ENCODE assay signal across 21 cellular contexts in the genomic region with DNA sequence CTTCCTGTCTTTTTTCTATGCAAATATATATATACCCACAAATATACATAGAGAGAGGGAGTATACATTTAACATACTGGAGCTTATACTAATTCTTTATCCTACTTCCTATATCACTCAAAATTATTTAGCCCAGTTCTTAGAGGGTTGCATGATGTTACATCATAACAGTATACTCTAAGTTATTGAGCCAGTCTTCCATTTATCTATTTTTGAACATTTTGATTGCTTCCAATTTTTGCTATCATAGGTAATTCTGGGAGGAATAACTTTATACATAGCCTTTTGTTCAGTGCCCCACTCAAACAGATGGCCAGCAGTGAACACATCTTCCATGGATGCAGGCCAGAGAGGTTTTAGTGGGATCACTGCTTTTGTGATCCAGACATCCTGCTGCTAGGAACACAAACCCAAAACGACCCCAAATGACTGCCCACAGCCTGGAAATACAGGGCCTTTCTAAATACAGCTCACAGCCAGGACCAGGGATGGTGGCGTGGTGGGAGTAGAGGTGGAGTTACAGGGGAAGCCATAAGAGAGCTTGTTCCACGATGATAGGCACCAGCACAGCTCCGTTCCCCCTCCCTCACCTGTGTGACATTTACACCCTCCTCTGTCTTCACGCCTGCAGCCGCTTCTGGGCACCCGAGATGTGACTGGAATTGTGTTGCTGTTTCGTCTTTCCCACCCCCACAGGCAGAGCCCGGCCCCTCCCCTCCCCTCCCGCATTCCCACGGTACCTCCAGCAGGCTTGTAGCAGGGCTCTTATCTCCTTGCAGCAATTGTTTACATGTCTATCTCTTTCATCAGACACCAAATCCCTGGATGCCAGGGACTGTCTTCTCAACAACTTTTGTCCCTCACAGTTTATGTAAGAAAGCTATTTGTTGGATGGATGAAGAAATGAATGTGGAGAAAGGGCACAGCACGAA. TPM values are rescaled to one million over a fixed set of nuclear protein-coding genes. Genes with fewer than 3 reads are reported as not detected.
DNase-seq lines count a peak whose midpoint lies in the region; ATAC-seq and TF ChIP-seq lines count a peak whose summit lies in the region.
"Had no signal": no experiment of that assay in that cellular context is flagged by ENCODE, and none has a peak within 500 bp of the region (broad histone marks: within the 10 kb centered on the region; RNA-seq: fewer than 3 reads in every experiment).

No MANE protein-coding gene starts in this region.

- no peak overlapping the region for H3K4me3 ChIP-seq in trophoblast cell (ENCODE audit: low read depth, low read length)
- H3K4me3 ChIP-seq: cardiac muscle cell, esophagus squamous epithelium, MG63, PC-9, transverse colon had no signal

- H2AK5ac ChIP-seq in trophoblast cell (ENCODE audit: low read length) = no peak overlapping the region

- no peak overlapping the region for H3K4ac ChIP-seq in trophoblast cell (ENCODE audit: low read depth, low read length)

- H3K14ac ChIP-seq in trophoblast cell (ENCODE audit: low read length) = no peak overlapping the region

- H3K4me1 Mint-ChIP-seq in WTC11 = peaks cover 20% of the 10 kb centered on the region
- H3K4me1 Mint-ChIP-seq: activated B cell treated with CpG ODN at 0.5 μM for 24 hours had no signal

- H3K36me3 ChIP-seq in trophoblast cell (ENCODE audit: control insufficient read depth in 1 of 2, insufficient read depth in 2 of 2, low read length in 2 of 2) = no peaks in the 10 kb centered on the region
- H3K36me3 ChIP-seq: cardiac muscle cell had no signal

- no peak overlapping the region for H2BK120ac ChIP-seq in trophoblast cell (ENCODE audit: insufficient read depth, low read length, poor library complexity)

- CTCF ChIA-PET in WTC11 (lab: Charles Lee) = interaction anchor here (1.1 to 2.7 kb wide), 2 partner anchors 12 to 48 kb away, joined by 4 to 20 read pairs; no protein-coding TSS in a partner anchor

- no peak overlapping the region for H3K27ac ChIP-seq in trophoblast cell (ENCODE audit: low read depth, low read length)
- H3K27ac ChIP-seq: 22Rv1, cardiac muscle cell, esophagus squamous epithelium, PC-9, transverse colon had no signal

- H4K91ac ChIP-seq in trophoblast cell (ENCODE audit: low read depth, low read length) = no peak overlapping the region

- ATAC-seq in WTC11 (peak; percentile 25), GM18868 (IDR thresholded peaks at IDR 0.05; ENCODE audit: unreplicated experiment) (no peak)
- ATAC-seq: activated CD8-positive, alpha-beta T cell treated with anti-CD3 and anti-CD28 coated beads for 36 hours; right cardiac atrium had no signal

- no peak overlapping the region for H3K23ac ChIP-seq in trophoblast cell (ENCODE audit: low read length)

- no peaks in the 10 kb centered on the region for H3K9me3 Mint-ChIP-seq in WTC11
- H3K9me3 Mint-ChIP-seq: activated B cell treated with CpG ODN at 0.5 μM for 24 hours; activated CD8-positive, alpha-beta T cell treated with anti-CD3 and anti-CD28 coated beads for 36 hours had no signal

- H3K4me3 Mint-ChIP-seq in WTC11 = no peak overlapping the region
- H3K4me3 Mint-ChIP-seq: activated B cell treated with CpG ODN at 0.5 μM for 24 hours; activated CD8-positive, alpha-beta T cell treated with anti-CD3 and anti-CD28 coated beads for 36 hours had no signal

- peaks cover 2% of the 10 kb centered on the region; the same call in 1 of the 2 replicates for H3K27me3 Mint-ChIP-seq in WTC11 (ENCODE audit: low read depth)
- H3K27me3 Mint-ChIP-seq: activated B cell treated with CpG ODN at 0.5 μM for 24 hours; activated CD8-positive, alpha-beta T cell treated with anti-CD3 and anti-CD28 coated beads for 36 hours had no signal

- H3K79me1 ChIP-seq in trophoblast cell (ENCODE audit: low read length) = no peaks in the 10 kb centered on the region

- H4K8ac ChIP-seq in trophoblast cell (ENCODE audit: low read depth, low read length) = no peak overlapping the region

- H3K4me2 ChIP-seq in trophoblast cell (ENCODE audit: low read length) = no peak overlapping the region
- H3K4me2 ChIP-seq: PC-9 had no signal

- H3K27me3 ChIP-seq in trophoblast cell (ENCODE audit: insufficient read depth, low read length) = no peaks in the 10 kb centered on the region
- H3K27me3 ChIP-seq: cardiac muscle cell, esophagus squamous epithelium, MG63, transverse colon had no signal

- peak; percentile 2 for DNase-seq in NCI-H2227 (lab: John Stamatoyannopoulos, UW; ENCODE audit: unreplicated experiment)
- DNase-seq in NCI-H2227 treated with DMSO at 0.1 percent for 48 hours (lab: John Stamatoyannopoulos, UW) = no peak
- DNase-seq in WTC11 (ENCODE audit: low spot score) = no peak
- peak; percentile 65 for DNase-seq in iris pigment epithelial cell (ENCODE audit: low read depth)
- peak; percentile 61 to 82 for DNase-seq in trophoblast cell
- DNase-seq in NOMO-1 treated with DMSO at 0.1 percent for 48 hours (lab: John Stamatoyannopoulos, UW; ENCODE audit: unreplicated experiment) = no peak
- no peak for DNase-seq in central memory CD4-positive, alpha-beta T cell
- DNase-seq: activated B cell treated with CpG ODN at 0.5 μM for 24 hours; activated CD8-positive, alpha-beta T cell treated with anti-CD3 and anti-CD28 coated beads for 36 hours; EL; esophagus squamous epithelium; MG63; NCI-H1436 treated with DMSO at 0.1 percent for 48 hours; NCI-H82; PC-9; right cardiac atrium; stimulated activated naive CD4-positive, alpha-beta T cell; transverse colon had no signal

- no peak overlapping the region for H3K27ac Mint-ChIP-seq in WTC11
- H3K27ac Mint-ChIP-seq: activated B cell treated with CpG ODN at 0.5 μM for 24 hours had no signal

- H3K18ac ChIP-seq in trophoblast cell (ENCODE audit: low read length) = no peak overlapping the region

- no peaks in the 10 kb centered on the region for H3K79me2 ChIP-seq in trophoblast cell (ENCODE audit: control insufficient read depth, insufficient read depth, low read length, poor library complexity)

- H3K9ac ChIP-seq in trophoblast cell (ENCODE audit: low read length) = no peak overlapping the region

- peaks cover 2% of the 10 kb centered on the region for H3K9me3 ChIP-seq in trophoblast cell (ENCODE audit: insufficient read depth, low read depth, low read length)
- H3K9me3 ChIP-seq: esophagus squamous epithelium, MG63, transverse colon had no signal

- H2BK5ac ChIP-seq in trophoblast cell (ENCODE audit: low read depth, low read length, poor library complexity) = no peak overlapping the region

- WGBS in trophoblast cell (ENCODE audit: extremely low coverage, insufficient coverage, insufficient read length) = no CpG with 5 or more reads among the region's 12 CpGs

- peaks cover 0 to 3% of the 10 kb centered on the region in 2 experiments for H3K4me1 ChIP-seq in trophoblast cell (ENCODE audit: control insufficient read depth in 1 of 2, insufficient read depth in 2 of 2, low read length in 2 of 2)
- H3K4me1 ChIP-seq: transverse colon had no signal

- H2BK12ac ChIP-seq in trophoblast cell (ENCODE audit: low read length) = no peak overlapping the region

- no peaks in the 10 kb centered on the region for H3K36me3 Mint-ChIP-seq in WTC11

- no peak overlapping the region for H2AFZ ChIP-seq in trophoblast cell (ENCODE audit: insufficient read depth, low read length, poor library complexity)
- H2AFZ ChIP-seq: PC-9 had no signal

- no peak overlapping the region for H4K12ac ChIP-seq in trophoblast cell (ENCODE audit: low read depth, low read length)

- TF ChIP-seq CTCF in WTC11 (IDR thresholded peaks at IDR 0.05) = no peak

- POLR2A ChIA-PET in WTC11 (lab: Charles Lee) = no interaction called here

TF ChIP-seq in WTC11, 78 proteins besides CTCF, POLR2A, EP300 and RAD21:
- no peak for TF ChIP-seq ZMAT4 (CRISPR knock-in tag; IDR thresholded peaks at IDR 0.05)
- TF ChIP-seq, protein P1, sequence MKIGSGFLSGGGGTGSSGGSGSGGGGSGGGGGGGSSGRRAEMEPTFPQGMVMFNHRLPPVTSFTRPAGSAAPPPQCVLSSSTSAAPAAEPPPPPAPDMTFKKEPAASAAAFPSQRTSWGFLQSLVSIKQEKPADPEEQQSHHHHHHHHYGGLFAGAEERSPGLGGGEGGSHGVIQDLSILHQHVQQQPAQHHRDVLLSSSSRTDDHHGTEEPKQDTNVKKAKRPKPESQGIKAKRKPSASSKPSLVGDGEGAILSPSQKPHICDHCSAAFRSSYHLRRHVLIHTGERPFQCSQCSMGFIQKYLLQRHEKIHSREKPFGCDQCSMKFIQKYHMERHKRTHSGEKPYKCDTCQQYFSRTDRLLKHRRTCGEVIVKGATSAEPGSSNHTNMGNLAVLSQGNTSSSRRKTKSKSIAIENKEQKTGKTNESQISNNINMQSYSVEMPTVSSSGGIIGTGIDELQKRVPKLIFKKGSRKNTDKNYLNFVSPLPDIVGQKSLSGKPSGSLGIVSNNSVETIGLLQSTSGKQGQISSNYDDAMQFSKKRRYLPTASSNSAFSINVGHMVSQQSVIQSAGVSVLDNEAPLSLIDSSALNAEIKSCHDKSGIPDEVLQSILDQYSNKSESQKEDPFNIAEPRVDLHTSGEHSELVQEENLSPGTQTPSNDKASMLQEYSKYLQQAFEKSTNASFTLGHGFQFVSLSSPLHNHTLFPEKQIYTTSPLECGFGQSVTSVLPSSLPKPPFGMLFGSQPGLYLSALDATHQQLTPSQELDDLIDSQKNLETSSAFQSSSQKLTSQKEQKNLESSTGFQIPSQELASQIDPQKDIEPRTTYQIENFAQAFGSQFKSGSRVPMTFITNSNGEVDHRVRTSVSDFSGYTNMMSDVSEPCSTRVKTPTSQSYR (CRISPR knock-in tag; IDR thresholded peaks at IDR 0.05) = no peak
- no peak for TF ChIP-seq IRF2 (CRISPR knock-in tag; IDR thresholded peaks at IDR 0.05; ENCODE audit: borderline replicate concordance, low read depth)
- no peak for TF ChIP-seq ZNF232 (CRISPR knock-in tag; IDR thresholded peaks at IDR 0.05)
- peak; percentile 70 for TF ChIP-seq GABPB1 (CRISPR knock-in tag; IDR thresholded peaks at IDR 0.05)

RNA-seq across cellular contexts. Expression of gene HDAC7, which starts 30.7 kb away (rescaled TPM):
- 89.9 to 111 TPM (median 94.7 TPM) in 3 replicates for total RNA-seq in WTC11 (2021)
- polyA plus RNA-seq in trophoblast cell (2013) = 47.8 and 51.3 TPM in 2 replicates

RNA-seq across cellular contexts. Expression of gene VDR, which starts 54.4 kb away (rescaled TPM):
- total RNA-seq in WTC11 (2021) = 0.76 to 1.3 TPM (median 0.76 TPM) in 3 replicates
- polyA plus RNA-seq in trophoblast cell (2013) = 0.56 and 0.60 TPM in 2 replicates
- total RNA-seq: cardiac muscle cell had no signal
- polyA plus RNA-seq: cardiac muscle cell had no signal

Comparison
In these comparisons a context has a peak if more than half of its experiments do, and no peak if none do; other contexts are left out.
1. DNase-seq: peak in NCI-H2227 (single experiment), iris pigment epithelial cell (single experiment) and trophoblast cell (2 of 2); none in NCI-H2227 treated with DMSO at 0.1 percent for 48 hours (single experiment), WTC11 (single experiment), NOMO-1 treated with DMSO at 0.1 percent for 48 hours (single experiment) and central memory CD4-positive, alpha-beta T cell (single experiment).